13 cellular contexts compared by ENCODE assay signal in genomic region chr18:58992301-58993231, GRCh38.
A peak's percentile ranks its signal among the peaks of the same experiment; 100 is the strongest.
DNase-seq lines count a peak whose midpoint lies in the region; ATAC-seq, FAIRE-seq and TF ChIP-seq lines count a peak whose summit lies in the region.
"Had no signal": no experiment of that assay in that cellular context is flagged by ENCODE, and none has a peak within 500 bp of the region (broad histone marks: within the 10 kb centered on the region; RNA-seq: fewer than 3 reads in every experiment).

No MANE protein-coding gene starts in this region.

- H3K4me3 ChIP-seq in astrocyte (ENCODE audit: insufficient read depth, low read depth, low read length) (peak overlapping the region; percentile 1), kidney (ENCODE audit: low read length in 2 of 2) (no peak overlapping the region), suprapubic skin (no peak overlapping the region)

- H3K27ac Mint-ChIP-seq in IgD-negative memory B cell, result peak overlapping the region; percentile 24 to 80 (median 30)
- H3K27ac Mint-ChIP-seq in astrocyte (ENCODE audit: unreplicated experiment), result peak overlapping the region; percentile 36

- H3K79me2 ChIP-seq in astrocyte (ENCODE audit: insufficient read depth, low read length), result no peaks in the 10 kb centered on the region

- H2AFZ ChIP-seq in astrocyte (ENCODE audit: low read depth, low read length), result peak overlapping the region; percentile 7

- DNase-seq in astrocyte (ENCODE audit: low read depth) (no peak), kidney (no peak), suprapubic skin (ENCODE audit: low spot score in 2 of 2) (no peak)
- DNase-seq in activated effector memory CD4-positive, alpha-beta T cell treated with Interleukin-2 at 50 U/mL for 16 hours, result no peak
- no peak for DNase-seq in activated CD8-positive, alpha-beta memory T cell treated with anti-CD3 and anti-CD28 coated beads, Interleukin-2, amount 50 U/mL, for 48 hours
- DNase-seq: DMS79 treated with DMSO at 0.1 percent for 48 hours; effector CD4-positive, alpha-beta T cell; H7; NCI-H1048; NCI-H82; occipital lobe had no signal

- ATAC-seq in GM21717 (IDR thresholded peaks at IDR 0.05; ENCODE audit: unreplicated experiment), result no peak

- peak; percentile 5 for FAIRE-seq in astrocyte (lab: Jason Lieb, UNC)
- FAIRE-seq in kidney (lab: Jason Lieb, UNC), result no peak

- no peaks in the 10 kb centered on the region for H4K20me1 ChIP-seq in astrocyte (ENCODE audit: insufficient read depth, low read length)

- peak overlapping the region; percentile 0 to 74 (median 62) for H3K4me3 Mint-ChIP-seq in IgD-negative memory B cell
- no peak overlapping the region for H3K4me3 Mint-ChIP-seq in astrocyte (ENCODE audit: unreplicated experiment)

- peaks cover 26 to 28% (median 27%) of the 10 kb centered on the region in 3 donors for H3K4me1 Mint-ChIP-seq in IgD-negative memory B cell
- H3K4me1 Mint-ChIP-seq in astrocyte (ENCODE audit: low read depth, unreplicated experiment), result peaks cover 48% of the 10 kb centered on the region

- no peak for TF ChIP-seq POLR2A in suprapubic skin (IDR thresholded peaks at IDR 0.05)

- no peak for TF ChIP-seq CTCF in astrocyte (IDR thresholded peaks at IDR 0.05; ENCODE audit: insufficient read depth, low read depth, low read length)
- no peak for TF ChIP-seq CTCF in kidney (IDR thresholded peaks at IDR 0.05; ENCODE audit: borderline replicate concordance, extremely low read depth, insufficient read depth)
- no peak for TF ChIP-seq CTCF in suprapubic skin (IDR thresholded peaks at IDR 0.05)

- intact Hi-C loops in kidney (cut with DNase I), result no loop called here

- no peaks in the 10 kb centered on the region for H3K27me3 ChIP-seq in astrocyte (ENCODE audit: insufficient read depth, low read length)
- no peaks in the 10 kb centered on the region for H3K27me3 ChIP-seq in suprapubic skin

- WGBS in suprapubic skin, result 56% methylated on average over 15 of the region's 16 CpGs

- peaks cover 2% of the 10 kb centered on the region for H3K36me3 Mint-ChIP-seq in IgD-negative memory B cell
- H3K36me3 Mint-ChIP-seq in astrocyte (ENCODE audit: low read depth, unreplicated experiment), result peaks cover under 1% of the 10 kb centered on the region

- H3K9me3 ChIP-seq in astrocyte (ENCODE audit: insufficient read depth, low read depth, low read length) (no peaks in the 10 kb centered on the region), kidney (ENCODE audit: control insufficient read depth in 1 of 2, low read length in 2 of 2) (no peaks in the 10 kb centered on the region), suprapubic skin (no peaks in the 10 kb centered on the region)

- H3K4me1 ChIP-seq in astrocyte (ENCODE audit: insufficient read depth, low read length) (peaks cover 59% of the 10 kb centered on the region), kidney (ENCODE audit: control insufficient read depth in 1 of 2, insufficient read depth in 1 of 2, low read depth in 1 of 2, low read length in 2 of 2) (peaks cover 19 to 37% of the 10 kb centered on the region in 2 donors), suprapubic skin (peaks cover 5% of the 10 kb centered on the region)

- no peaks in the 10 kb centered on the region for H3K36me3 ChIP-seq in astrocyte (ENCODE audit: insufficient read depth, low read length)
- H3K36me3 ChIP-seq in kidney (ENCODE audit: control insufficient read depth in 1 of 2, insufficient read depth in 2 of 2, low read length in 2 of 2), result no peaks in the 10 kb centered on the region
- no peaks in the 10 kb centered on the region for H3K36me3 ChIP-seq in suprapubic skin

- no peak for TF ChIP-seq EP300 in suprapubic skin (IDR thresholded peaks at IDR 0.05)

- H3K27ac ChIP-seq in astrocyte (ENCODE audit: low read depth, low read length) (peak overlapping the region; percentile 90), kidney (ENCODE audit: low read depth in 2 of 2, low read length in 2 of 2) (peak overlapping the region; percentile 88 to 96), suprapubic skin (peak overlapping the region; percentile 45)

- H3K9me3 Mint-ChIP-seq in IgD-negative memory B cell, result peaks cover 0 to 20% (median 2%) of the 10 kb centered on the region in 3 donors
- peaks cover 3% of the 10 kb centered on the region for H3K9me3 Mint-ChIP-seq in astrocyte (ENCODE audit: unreplicated experiment)

- H3K4me2 ChIP-seq in astrocyte (ENCODE audit: low read length), result peak overlapping the region; percentile 59

- H3K27me3 Mint-ChIP-seq in IgD-negative memory B cell (no peaks in the 10 kb centered on the region), astrocyte (ENCODE audit: low read depth, unreplicated experiment) (no peaks in the 10 kb centered on the region)

- H3K9ac ChIP-seq in astrocyte (ENCODE audit: low read length) (peak overlapping the region; percentile 68), kidney (ENCODE audit: low read length in 2 of 2) (peak overlapping the region in 1 of 2 donors; percentile 2)
